ENCODE assay signal across 12 cellular contexts in genomic region chr15:74423443-74424257, GRCh38. TPM values are rescaled to one million over a fixed set of nuclear protein-coding genes. Genes with fewer than 3 reads are reported as not detected.
DNase-seq lines count a peak whose midpoint lies in the region; ATAC-seq, FAIRE-seq and TF ChIP-seq lines count a peak whose summit lies in the region.
"Had no signal": no experiment of that assay in that cellular context is flagged by ENCODE, and none has a peak within 500 bp of the region (broad histone marks: within the 10 kb centered on the region; RNA-seq: fewer than 3 reads in every experiment).

No MANE protein-coding gene starts in this region.

- H4K20me1 ChIP-seq in K562 (replicated peaks; ENCODE audit: control insufficient read depth, insufficient read depth, low read length) (peaks cover 35% of the 10 kb centered on the region), neural progenitor cell (ENCODE audit: low read depth) (peaks cover 25% of the 10 kb centered on the region), OCI-LY7 (ENCODE audit: insufficient read depth, low read length) (no peaks in the 10 kb centered on the region)

- in situ Hi-C loops in K562 (cut with MboI): no loop called here

- WGBS in HUES64: 84% methylated on average over 9 of the region's 9 CpGs
- 33% methylated on average over 9 of the region's 9 CpGs for WGBS in K562 (ENCODE audit: insufficient coverage, low coverage, missing lambda C conversion rate)

- no peak overlapping the region for H3K4me3 ChIP-seq in HUES64 (ENCODE audit: low read length)
- H3K4me3 ChIP-seq in K562: no peak overlapping the region
- no peak overlapping the region for H3K4me3 ChIP-seq in neural progenitor cell
- H3K4me3 ChIP-seq in OCI-LY7 (ENCODE audit: low read depth, low read length, poor library complexity, severe bottlenecking): no peak overlapping the region
- H3K4me3 ChIP-seq: gastroesophageal sphincter had no signal

- H3K27ac ChIP-seq in HUES64 (ENCODE audit: low read depth, low read length) (peak overlapping the region; percentile 53), K562 (ENCODE audit: extremely low read depth, low read depth, low read length) (no peak overlapping the region; the same call in 2 of the 3 replicates), neural progenitor cell (no peak overlapping the region), OCI-LY7 (ENCODE audit: low read depth, low read length, poor library complexity, severe bottlenecking) (no peak overlapping the region)

- H3K4me3 Mint-ChIP-seq in Calu3 (ENCODE audit: low read depth, unreplicated experiment) (peak overlapping the region; percentile 20), neural progenitor cell (no peak overlapping the region)

- TF ChIP-seq CTCF in Calu3 (IDR thresholded peaks at IDR 0.05; ENCODE audit: unreplicated experiment) (no peak), K562 (IDR thresholded peaks at IDR 0.05 in 2 of 3, conservative IDR thresholded peaks at IDR 0.05 in 1 of 3; ENCODE audit: insufficient read depth in 2 of 3, low read depth in 1 of 3, low read length in 3 of 3) (no peak), neural progenitor cell (IDR thresholded peaks at IDR 0.05) (no peak), OCI-LY7 (conservative IDR thresholded peaks at IDR 0.05; ENCODE audit: low read length) (no peak), GM10266 (IDR thresholded peaks at IDR 0.05; ENCODE audit: control insufficient read depth, insufficient read depth, low read depth, missing control alignments) (no peak)

- H3K27ac Mint-ChIP-seq in Calu3 (ENCODE audit: unreplicated experiment): peak overlapping the region; percentile 69
- H3K27ac Mint-ChIP-seq in neural progenitor cell: peak overlapping the region; percentile 72

- intact Hi-C loops in Calu3 (cut with micrococcal nuclease; ENCODE audit: unreplicated experiment) (no loop called here), K562 (cut with micrococcal nuclease) (no loop called here), OCI-LY7 (cut with micrococcal nuclease; ENCODE audit: unreplicated experiment) (no loop called here)

- H3K4me1 Mint-ChIP-seq in Calu3 (ENCODE audit: low read depth, unreplicated experiment) (peaks cover 95% of the 10 kb centered on the region), neural progenitor cell (peaks cover 63% of the 10 kb centered on the region)

- peak; percentile 94 for FAIRE-seq in K562 (lab: Jason Lieb, UNC)
- FAIRE-seq: G401.6 had no signal

- no peaks in the 10 kb centered on the region for H3F3A ChIP-seq in neural progenitor cell (ENCODE audit: low read depth)

- H3K9me2 ChIP-seq in OCI-LY7 (ENCODE audit: insufficient read depth, low read length): no peaks in the 10 kb centered on the region

- H3K79me2 ChIP-seq in K562 (ENCODE audit: control insufficient read depth, insufficient read depth, low read length): peaks cover 98% of the 10 kb centered on the region
- H3K79me2 ChIP-seq in neural progenitor cell (ENCODE audit: low read depth): no peaks in the 10 kb centered on the region
- H3K79me2 ChIP-seq in OCI-LY7 (ENCODE audit: insufficient read depth, low read depth, low read length): no peaks in the 10 kb centered on the region

- H3K36me3 ChIP-seq in HUES64 (ENCODE audit: insufficient read depth, low read length): no peaks in the 10 kb centered on the region
- peaks cover 45% of the 10 kb centered on the region for H3K36me3 ChIP-seq in K562 (ENCODE audit: control insufficient read depth, insufficient read depth, low read length)
- no peaks in the 10 kb centered on the region for H3K36me3 ChIP-seq in neural progenitor cell
- no peaks in the 10 kb centered on the region for H3K36me3 ChIP-seq in OCI-LY7 (ENCODE audit: insufficient read depth, low read length)
- H3K36me3 ChIP-seq: gastroesophageal sphincter had no signal

- no peaks in the 10 kb centered on the region for H3K9me3 Mint-ChIP-seq in Calu3 (ENCODE audit: low read depth, unreplicated experiment)
- H3K9me3 Mint-ChIP-seq in neural progenitor cell: no peaks in the 10 kb centered on the region

- CTCF ChIA-PET in Calu3 (lab: Charles Lee): no interaction called here
- CTCF ChIA-PET in K562 (lab: Yijun Ruan, JAX; ENCODE audit: low intra/inter-chr PET ratio): no interaction called here
- CTCF ChIA-PET in OCI-LY7 (lab: Charles Lee; ENCODE audit: unreplicated experiment): no interaction called here

- TF ChIP-seq RAD21 in K562 (CRISPR knock-in tag; conservative IDR thresholded peaks at IDR 0.05 in 1 of 2, IDR thresholded peaks at IDR 0.05 in 1 of 2): no peak

- H3K27me3 ChIP-seq in HUES64 (ENCODE audit: insufficient read depth, low read length) (no peaks in the 10 kb centered on the region), K562 (ENCODE audit: control insufficient read depth in 2 of 2, insufficient read depth in 2 of 2, low read length in 2 of 2) (no peaks in the 10 kb centered on the region), neural progenitor cell (no peaks in the 10 kb centered on the region)

- no peak; the same call in 1 of the 2 replicates for TF ChIP-seq EP300 in K562 (IDR thresholded peaks at IDR 0.05; ENCODE audit: low read length)

- H3K27me3 Mint-ChIP-seq in Calu3 (ENCODE audit: unreplicated experiment) (no peaks in the 10 kb centered on the region), neural progenitor cell (ENCODE audit: insufficient read depth, low read depth) (peaks cover 5% of the 10 kb centered on the region)

- peak overlapping the region; percentile 33; the same call in 1 of the 2 replicates for H3K4me2 ChIP-seq in K562 (ENCODE audit: insufficient read depth, low read length)
- H3K4me2 ChIP-seq in neural progenitor cell: peak overlapping the region; percentile 40
- no peak overlapping the region for H3K4me2 ChIP-seq in OCI-LY7 (ENCODE audit: low read length)

- BruUV-seq in Calu3 (replicated peaks; lab: Mats Ljungman, UMichigan) (no TSS peak), K562 (replicated peaks; lab: Mats Ljungman, UMichigan) (no TSS peak), OCI-LY7 (replicated peaks; lab: Mats Ljungman, UMichigan) (no TSS peak)

- ATAC-seq in K562 (peak; percentile 53), GM21367 (IDR thresholded peaks at IDR 0.05; ENCODE audit: unreplicated experiment) (no peak)

- POLR2A ChIA-PET in K562 (lab: Yijun Ruan, JAX): interaction anchor here (0.6 to 1.0 kb wide), 4 partner anchors 12 to 223 kb away, joined by 3 to 4 read pairs (median 3); no protein-coding TSS in a partner anchor
- POLR2A ChIA-PET in OCI-LY7 (lab: Charles Lee): interaction anchor here (0.6 kb wide), 1 partner anchor 35 kb away, joined by 3 read pairs; no protein-coding TSS in a partner anchor

- H3K9me1 ChIP-seq in K562 (ENCODE audit: control insufficient read depth, insufficient read depth, low read length): peaks cover 8% of the 10 kb centered on the region

- H2AFZ ChIP-seq in K562 (ENCODE audit: low read depth, low read length) (no peak overlapping the region), neural progenitor cell (replicated peaks) (no peak overlapping the region), OCI-LY7 (ENCODE audit: low read length) (no peak overlapping the region)

- TF ChIP-seq POLR2A in K562 (conservative IDR thresholded peaks at IDR 0.05): no peak

- H3K36me3 Mint-ChIP-seq in Calu3 (ENCODE audit: insufficient read depth, unreplicated experiment): peaks cover 61% of the 10 kb centered on the region
- peaks cover 2% of the 10 kb centered on the region for H3K36me3 Mint-ChIP-seq in neural progenitor cell

- no peaks in the 10 kb centered on the region for H3K9me3 ChIP-seq in HUES64 (ENCODE audit: insufficient read depth, low read depth, low read length)
- H3K9me3 ChIP-seq in K562 (replicated peaks; ENCODE audit: control insufficient read depth, insufficient read depth, low read depth, low read length): no peaks in the 10 kb centered on the region
- no peaks in the 10 kb centered on the region for H3K9me3 ChIP-seq in neural progenitor cell (ENCODE audit: low read depth)
- no peaks in the 10 kb centered on the region for H3K9me3 ChIP-seq in OCI-LY7 (ENCODE audit: low read length)
- H3K9me3 ChIP-seq: gastroesophageal sphincter had no signal

- H3K9ac ChIP-seq in HUES64 (ENCODE audit: low read depth, low read length) (peak overlapping the region; percentile 34), K562 (ENCODE audit: insufficient read depth in 1 of 2, low read depth in 2 of 2, low read length in 2 of 2) (peak overlapping the region in 1 of 2 experiments; percentile 30; a peak in 1 of 4 replicates), neural progenitor cell (no peak overlapping the region)

- DNase-seq in Calu3 (no peak), K562 (ENCODE audit: extremely low read depth in 1 of 4, low spot score in 3 of 4) (peak in 2 of 4 experiments; percentile 74 to 80), neural progenitor cell (ENCODE audit: low spot score) (no peak), NCI-H526 treated with DMSO at 0.1 percent for 48 hours (lab: John Stamatoyannopoulos, UW) (no peak), OCI-LY7 (ENCODE audit: low spot score) (no peak), GM10266 (ENCODE audit: extremely low spot score) (no peak)
- DNase-seq: NCI-H1694; stimulated activated CD4-positive, alpha-beta T cell treated with anti-CD3 and anti-CD28 coated beads, Interleukin-2, amount 100 ng/mL, for 48 hours had no signal

- H3K4me1 ChIP-seq in HUES64 (ENCODE audit: insufficient read depth, low read length) (peaks cover 28% of the 10 kb centered on the region), K562 (replicated peaks in 1 of 2; ENCODE audit: control insufficient read depth in 2 of 2, insufficient read depth in 2 of 2, low read length in 2 of 2) (peaks cover 61 to 86% of the 10 kb centered on the region in 2 experiments), neural progenitor cell (peaks cover 27% of the 10 kb centered on the region), OCI-LY7 (ENCODE audit: insufficient read depth, low read length, poor library complexity, severe bottlenecking) (peaks cover 24% of the 10 kb centered on the region)

RNA-seq across cellular contexts. Expression of gene SEMA7A, which starts 10.1 kb away (rescaled TPM):
- total RNA-seq in Calu3 (2022): 67.6 and 74.8 TPM in 2 replicates
- polyA plus RNA-seq in HUES64 (2013, experiment 1 of 2): 11.3 TPM
- 16.9 TPM for polyA plus RNA-seq in HUES64 (2013, experiment 2 of 2)
- total RNA-seq in K562 (2011; cell fraction: chromatin; rRNA removed; ENCODE audit: low replicate concordance): 17.2 and 52.5 TPM in 2 replicates
- total RNA-seq in K562 (2011; cell fraction: nucleolus; rRNA removed): 48.0 and 55.7 TPM in 2 replicates
- total RNA-seq in K562 (2011; cell fraction: nucleoplasm; rRNA removed): 32.8 and 33.4 TPM in 2 replicates
- total RNA-seq in K562 (2014; rRNA removed): 4.8 and 5.7 TPM in 2 replicates
- total RNA-seq in K562 (2014; rRNA removed; fragmentation: Illumina TruSeq; extraction: Trizol): 1.7 and 3.3 TPM in 2 replicates
- total RNA-seq in K562 (2015; rRNA removed; fragmentation: Illumina TruSeq; extraction: Trizol): 6.1 and 6.6 TPM in 2 replicates
- total RNA-seq in K562 (2021): 6.2 and 6.8 TPM in 2 replicates
- 8.2 and 12.8 TPM in 2 replicates for polyA plus RNA-seq in K562 (2011; rRNA removed)
- 15.1 and 15.7 TPM in 2 replicates for polyA plus RNA-seq in K562 (2011; cell fraction: cytosol; rRNA removed)
- polyA plus RNA-seq in K562 (2011; cell fraction: nucleus; rRNA removed): 24.4 and 28.1 TPM in 2 replicates
- polyA plus RNA-seq in K562 (2012): 12.7 and 16.6 TPM in 2 replicates
- polyA plus RNA-seq in K562 (2014; fragmentation: Illumina TruSeq; extraction: Trizol): 6.4 and 6.8 TPM in 2 replicates
- under 1 TPM in 1 of 2 experiments, not detected in 1; 0.04 TPM for polyA plus RNA-seq in K562 (2014; fragmentation: Nextera tagmentation; extraction: Ambion mirVana)
- polyA plus RNA-seq in K562 (2014; rRNA removed): 3.6 and 7.2 TPM in 2 replicates
- polyA minus RNA-seq in K562 (2011; rRNA and poly(A)+ RNA removed): 7.0 and 9.6 TPM in 2 replicates
- 8.2 and 10.7 TPM in 2 replicates for polyA minus RNA-seq in K562 (2011; cell fraction: cytosol; rRNA and poly(A)+ RNA removed)
- 8.9 and 13.2 TPM in 2 replicates for polyA minus RNA-seq in K562 (2011; cell fraction: nucleus; rRNA and poly(A)+ RNA removed)
- 3.5 and 11.7 TPM in 2 replicates for total RNA-seq in neural progenitor cell (ENCODE audit: low replicate concordance)
- 0.06 and 0.08 TPM in 2 replicates for total RNA-seq in OCI-LY7 (2014; rRNA removed; shearing (Covaris generic))
- total RNA-seq in OCI-LY7 (2022): 0.46 and 1.0 TPM in 2 replicates

RNA-seq across cellular contexts. Expression of gene UBL7, which starts 37.3 kb away (rescaled TPM):
- total RNA-seq in Calu3 (2022): 38.5 and 43.8 TPM in 2 replicates
- 49.9 TPM for polyA plus RNA-seq in HUES64 (2013, experiment 1 of 2)
- polyA plus RNA-seq in HUES64 (2013, experiment 2 of 2): 54.5 TPM
- total RNA-seq in K562 (2011; cell fraction: chromatin; rRNA removed; ENCODE audit: low replicate concordance): 9.1 and 12.8 TPM in 2 replicates
- total RNA-seq in K562 (2011; cell fraction: nucleolus; rRNA removed): 12.8 and 16.2 TPM in 2 replicates
- 10.7 and 15.0 TPM in 2 replicates for total RNA-seq in K562 (2011; cell fraction: nucleoplasm; rRNA removed)
- 36.6 and 79.6 TPM in 2 replicates for total RNA-seq in K562 (2014; rRNA removed)
- total RNA-seq in K562 (2014; rRNA removed; fragmentation: Illumina TruSeq; extraction: Trizol): 26.2 and 29.3 TPM in 2 replicates
- total RNA-seq in K562 (2015; rRNA removed; fragmentation: Illumina TruSeq; extraction: Trizol): 31.1 and 32.4 TPM in 2 replicates
- total RNA-seq in K562 (2021): 51.7 and 65.5 TPM in 2 replicates
- polyA plus RNA-seq in K562 (2011; rRNA removed): 63.4 and 64.7 TPM in 2 replicates
- 107 and 180 TPM in 2 replicates for polyA plus RNA-seq in K562 (2011; cell fraction: cytosol; rRNA removed)
- 29.7 and 35.7 TPM in 2 replicates for polyA plus RNA-seq in K562 (2011; cell fraction: nucleus; rRNA removed)
- polyA plus RNA-seq in K562 (2012): 41.6 and 62.1 TPM in 2 replicates
- polyA plus RNA-seq in K562 (2014; fragmentation: Illumina TruSeq; extraction: Trizol): 52.8 and 65.0 TPM in 2 replicates
- polyA plus RNA-seq in K562 (2014; fragmentation: Nextera tagmentation; extraction: Ambion mirVana): 10 to 100 TPM; 19.2 to 44.9 TPM
- polyA plus RNA-seq in K562 (2014; rRNA removed): 47.8 and 70.3 TPM in 2 replicates
- polyA minus RNA-seq in K562 (2011; rRNA and poly(A)+ RNA removed): 40.5 and 52.2 TPM in 2 replicates
- polyA minus RNA-seq in K562 (2011; cell fraction: cytosol; rRNA and poly(A)+ RNA removed): 40.3 and 40.8 TPM in 2 replicates
- polyA minus RNA-seq in K562 (2011; cell fraction: nucleus; rRNA and poly(A)+ RNA removed): 8.6 and 10.9 TPM in 2 replicates
- total RNA-seq in neural progenitor cell (ENCODE audit: low replicate concordance): 60.4 and 69.3 TPM in 2 replicates
- total RNA-seq in OCI-LY7 (2014; rRNA removed; shearing (Covaris generic)): 29.5 and 32.6 TPM in 2 replicates
- 41.3 and 44.1 TPM in 2 replicates for total RNA-seq in OCI-LY7 (2022)

RNA-seq across cellular contexts. Expression of gene CYP11A1, which starts 56.2 kb away (rescaled TPM):
- total RNA-seq in Calu3 (2022) (not detected in 2 replicates), K562 (2014; rRNA removed) (0.12 TPM in 1 of 2 replicates, not detected in the other), K562 (2014; rRNA removed; fragmentation: Illumina TruSeq; extraction: Trizol) (not detected in 2 replicates), K562 (2015; rRNA removed; fragmentation: Illumina TruSeq; extraction: Trizol) (not detected in 2 replicates), K562 (2021) (0.16 and 0.25 TPM in 2 replicates), neural progenitor cell (ENCODE audit: low replicate concordance) (0.99 and 1.1 TPM in 2 replicates), OCI-LY7 (2022) (not detected in 2 replicates)
- polyA plus RNA-seq in HUES64 (2013, experiment 1 of 2): 1.7 TPM
- 2.2 TPM for polyA plus RNA-seq in HUES64 (2013, experiment 2 of 2)
- 0.21 TPM in 1 of 2 replicates, not detected in the other for total RNA-seq in K562 (2011; cell fraction: chromatin; rRNA removed; ENCODE audit: low replicate concordance)
- not detected in 2 replicates for total RNA-seq in K562 (2011; cell fraction: nucleolus; rRNA removed)
- total RNA-seq in K562 (2011; cell fraction: nucleoplasm; rRNA removed): not detected in 2 replicates
- polyA plus RNA-seq in K562 (2011; rRNA removed) (0.23 and 0.24 TPM in 2 replicates), K562 (2014; fragmentation: Illumina TruSeq; extraction: Trizol) (0.06 TPM in 1 of 2 replicates, not detected in the other), K562 (2014; fragmentation: Nextera tagmentation; extraction: Ambion mirVana) (under 1 TPM; 0.06 to 0.10 TPM), K562 (2014; rRNA removed) (not detected in 2 replicates)
- polyA plus RNA-seq in K562 (2011; cell fraction: cytosol; rRNA removed): 0.07 and 0.37 TPM in 2 replicates
- 0.08 and 0.61 TPM in 2 replicates for polyA plus RNA-seq in K562 (2011; cell fraction: nucleus; rRNA removed)
- 0.22 and 1.5 TPM in 2 replicates for polyA plus RNA-seq in K562 (2012)
- 0.35 TPM in 1 of 2 replicates, not detected in the other for polyA minus RNA-seq in K562 (2011; rRNA and poly(A)+ RNA removed)
- polyA minus RNA-seq in K562 (2011; cell fraction: cytosol; rRNA and poly(A)+ RNA removed): 0.38 TPM in 1 of 2 replicates, not detected in the other
- not detected in 2 replicates for polyA minus RNA-seq in K562 (2011; cell fraction: nucleus; rRNA and poly(A)+ RNA removed)
- not detected in 2 replicates for total RNA-seq in OCI-LY7 (2014; rRNA removed; shearing (Covaris generic))
